In genomic region chr7:71229201-71229600, GRCh38 we compare ENCODE assay signal across 28 cellular contexts.
"Had no signal": no experiment of that assay in that cellular context is flagged by ENCODE, and none has a peak within 500 bp of the region (broad histone marks: within the 10 kb centered on the region; RNA-seq: fewer than 3 reads in every experiment).

No MANE protein-coding gene starts in this region.

- H3K27me3 ChIP-seq: adrenal gland, body of pancreas, breast epithelium, SJCRH30 had no signal

- H3K4me1 ChIP-seq: adrenal gland, breast epithelium, SJCRH30 had no signal

- H3K27ac ChIP-seq: adrenal gland, body of pancreas, breast epithelium, SJCRH30, SK-N-MC had no signal

- H3K9me3 ChIP-seq: adrenal gland, body of pancreas, SJCRH30 had no signal

- H3K27ac Mint-ChIP-seq: activated CD4-positive, alpha-beta T cell treated with anti-CD3 and anti-CD28 coated beads for 36 hours; activated CD4-positive, alpha-beta T cell treated with anti-CD3 and anti-CD28 coated beads, Interleukin-2, amount 10 ng/mL, durations not matched to agents 7 days and 5 days; activated CD8-positive, alpha-beta T cell treated with anti-CD3 and anti-CD28 coated beads, Interleukin-2, amount 10 ng/mL, durations not matched to agents 7 days and 5 days; activated naive CD4-positive, alpha-beta T cell treated with anti-CD3 and anti-CD28 coated beads, Interleukin-2, amount 50 U/mL, for 24 hours; activated T-cell treated with anti-CD3 and anti-CD28 coated beads, Interleukin-2, amount 50 U/mL, for 24 hours; activated T-helper 2 cell treated with anti-CD3 and anti-CD28 coated beads, Interferon-gamma antibody, Interleukin-2, Interleukin-4, amounts not matched to agents 10 μg/mL and 5 μg/mL and 100 μg/mL, durations not matched to agents 14 hours and 24 hours and 36 hours; T-helper 1 cell treated with Interleukin-12 subunit alpha and Interleukin-12 subunit beta and Interleukin-4 antibody, amounts not matched to agents 30 μg/mL and 1 μg/mL, for 36 hours; T-helper 2 cell treated with Interferon-gamma antibody and Interleukin-4, amounts not matched to agents 5 μg/mL and 100 μg/mL, for 36 hours had no signal

- H3K4me1 Mint-ChIP-seq: activated CD4-positive, alpha-beta T cell treated with anti-CD3 and anti-CD28 coated beads for 36 hours; activated CD4-positive, alpha-beta T cell treated with anti-CD3 and anti-CD28 coated beads, Interleukin-2, amount 10 ng/mL, durations not matched to agents 7 days and 5 days; activated naive CD4-positive, alpha-beta T cell treated with anti-CD3 and anti-CD28 coated beads, Interleukin-2, amount 50 U/mL, for 24 hours had no signal

- H3K4me3 Mint-ChIP-seq: activated CD4-positive, alpha-beta T cell treated with anti-CD3 and anti-CD28 coated beads for 36 hours; activated CD4-positive, alpha-beta T cell treated with anti-CD3 and anti-CD28 coated beads, Interleukin-2, amount 10 ng/mL, durations not matched to agents 7 days and 5 days; activated CD8-positive, alpha-beta T cell treated with anti-CD3 and anti-CD28 coated beads, Interleukin-2, amount 10 ng/mL, durations not matched to agents 7 days and 5 days; activated naive CD4-positive, alpha-beta T cell treated with anti-CD3 and anti-CD28 coated beads, Interleukin-2, amount 50 U/mL, for 24 hours; activated T-cell treated with anti-CD3 and anti-CD28 coated beads, Interleukin-2, amount 50 U/mL, for 24 hours; T-helper 1 cell treated with Interleukin-12 subunit alpha and Interleukin-12 subunit beta and Interleukin-4 antibody, amounts not matched to agents 30 μg/mL and 1 μg/mL, for 36 hours; T-helper 2 cell treated with Interferon-gamma antibody and Interleukin-4, amounts not matched to agents 5 μg/mL and 100 μg/mL, for 36 hours had no signal

- H3K27me3 Mint-ChIP-seq: activated CD4-positive, alpha-beta T cell treated with anti-CD3 and anti-CD28 coated beads for 36 hours; activated CD4-positive, alpha-beta T cell treated with anti-CD3 and anti-CD28 coated beads, Interleukin-2, amount 10 ng/mL, durations not matched to agents 7 days and 5 days; activated naive CD4-positive, alpha-beta T cell treated with anti-CD3 and anti-CD28 coated beads, Interleukin-2, amount 50 U/mL, for 24 hours; activated T-cell treated with anti-CD3 and anti-CD28 coated beads, Interleukin-2, amount 50 U/mL, for 24 hours had no signal

- DNase-seq: activated CD4-positive, alpha-beta T cell treated with anti-CD3 and anti-CD28 coated beads for 36 hours; activated CD4-positive, alpha-beta T cell treated with anti-CD3 and anti-CD28 coated beads, Interleukin-2, amount 10 ng/mL, durations not matched to agents 7 days and 5 days; activated CD4-positive, alpha-beta T cell treated with anti-CD3 and anti-CD28 coated beads, Interleukin-2, amount 50 U/mL, for 48 hours; activated CD8-positive, alpha-beta T cell treated with anti-CD3 and anti-CD28 coated beads, Interleukin-2, amount 10 ng/mL, durations not matched to agents 7 days and 5 days; activated gamma-delta T cell; activated naive CD4-positive, alpha-beta T cell treated with Interleukin-2 at 50 U/mL for 16 hours; activated T-cell treated with anti-CD3 and anti-CD28 coated beads, Interleukin-2, amount 50 U/mL, for 24 hours; adrenal gland; NCI-H1092 treated with DMSO at 0.1 percent for 48 hours; NCI-H1417; NCI-H146; NCI-H187 treated with DMSO at 0.1 percent for 48 hours; NCI-H2081 treated with DMSO at 0.1 percent for 48 hours; NCI-H226; NCI-H446 treated with DMSO at 0.1 percent for 48 hours; NCI-H524; NCI-H69; NCI-H82; NK-92 treated with Interleukin-12 subunit alpha and Interleukin-12 subunit beta, amount 100 ng/mL, for 24 hours; SHP77; SJCRH30 had no signal
